In genomic region chr4:6785572-6785925, GRCh38 we compare ENCODE assay signal across 20 cellular contexts. TPM values are rescaled to one million over a fixed set of nuclear protein-coding genes. Genes with fewer than 3 reads are reported as not detected.
A peak's percentile ranks its signal among the peaks of the same experiment; 100 is the strongest.
DNase-seq lines count a peak whose midpoint lies in the region; ATAC-seq and TF ChIP-seq lines count a peak whose summit lies in the region.
"Had no signal": no experiment of that assay in that cellular context is flagged by ENCODE, and none has a peak within 500 bp of the region (broad histone marks: within the 10 kb centered on the region; RNA-seq: fewer than 3 reads in every experiment).

No MANE protein-coding gene starts in this region.

- CTCF ChIA-PET in CD8-positive, alpha-beta T cell (lab: Charles Lee) = interaction anchor here (1.0 to 3.4 kb wide), 2 partner anchors 88 to 285 kb away, joined by 3 to 22 read pairs; no protein-coding TSS in a partner anchor

- H3K27ac Mint-ChIP-seq in CD14-positive monocyte = peak overlapping the region in 5 of 7 donors; percentile 6 to 73 (median 26)
- no peak overlapping the region for H3K27ac Mint-ChIP-seq in CD8-positive, alpha-beta T cell
- peak overlapping the region in 3 of 5 experiments; percentile 29 to 65 (median 40) for H3K27ac Mint-ChIP-seq in brain
- no peak overlapping the region for H3K27ac Mint-ChIP-seq in neural crest cell (ENCODE audit: unreplicated experiment)
- H3K27ac Mint-ChIP-seq: memory B cell had no signal

- no peak for ATAC-seq in CD8-positive, alpha-beta T cell
- no peak for ATAC-seq in HG03378 (IDR thresholded peaks at IDR 0.05; ENCODE audit: unreplicated experiment)
- ATAC-seq: esophagus mucosa, upper lobe of right lung had no signal

- H3K4me1 Mint-ChIP-seq in CD14-positive monocyte (peaks cover 46% of the 10 kb centered on the region), brain (peaks cover 65% of the 10 kb centered on the region), neural crest cell (peaks cover 44% of the 10 kb centered on the region)
- H3K4me1 Mint-ChIP-seq in CD8-positive, alpha-beta T cell (ENCODE audit: low read depth) = peaks cover 63% of the 10 kb centered on the region

- H3K27me3 Mint-ChIP-seq in CD14-positive monocyte (ENCODE audit: low read depth in 3 of 3) = peaks cover 0 to 2% (median 0%) of the 10 kb centered on the region in 3 donors
- no peaks in the 10 kb centered on the region for H3K27me3 Mint-ChIP-seq in CD8-positive, alpha-beta T cell (ENCODE audit: low read depth)
- no peaks in the 10 kb centered on the region for H3K27me3 Mint-ChIP-seq in brain
- peaks cover 3% of the 10 kb centered on the region for H3K27me3 Mint-ChIP-seq in neural crest cell (ENCODE audit: low read depth)
- H3K27me3 Mint-ChIP-seq: memory B cell had no signal

- POLR2A ChIA-PET in CD8-positive, alpha-beta T cell (lab: Charles Lee) = no interaction called here

- DNase-seq in CD14-positive monocyte (ENCODE audit: low spot score) (no peak), neural crest cell (ENCODE audit: low read depth, low spot score) (no peak), NCI-H82 (lab: John Stamatoyannopoulos, UW) (no peak), NCI-H510A treated with DMSO at 0.1 percent for 48 hours (lab: John Stamatoyannopoulos, UW) (no peak), activated gamma-delta T cell (lab: John Stamatoyannopoulos, UW) (no peak)
- no peak for DNase-seq in CD8-positive, alpha-beta T cell
- DNase-seq: activated naive CD4-positive, alpha-beta T cell treated with anti-CD3 and anti-CD28 coated beads, Interleukin-2, amount 50 U/mL, for 16 hours; EL; NCI-H1436 treated with DMSO at 0.1 percent for 48 hours; NCI-H2227 treated with DMSO at 0.1 percent for 48 hours; NK-92 treated with Interleukin-12 subunit alpha and Interleukin-12 subunit beta, amount 100 ng/mL, for 24 hours; RPMI8226; SW 1271; upper lobe of right lung; WERI-Rb-1 had no signal

- H3K36me3 Mint-ChIP-seq in CD14-positive monocyte = peaks cover 22 to 43% of the 10 kb centered on the region in 2 donors
- H3K36me3 Mint-ChIP-seq in CD8-positive, alpha-beta T cell = peaks cover 34% of the 10 kb centered on the region
- H3K36me3 Mint-ChIP-seq in brain = peaks cover 49% of the 10 kb centered on the region
- peaks cover 4% of the 10 kb centered on the region for H3K36me3 Mint-ChIP-seq in neural crest cell (ENCODE audit: low read depth)

- intact Hi-C loops in CD14-positive monocyte (cut with micrococcal nuclease) = loop anchor here in 1 of 2 donors (10.0 kb wide), 1 partner anchor 279 kb away; the partner anchor contains the start of gene GRPEL1
- intact Hi-C loops in CD8-positive, alpha-beta T cell (cut with DNase I, micrococcal nuclease) = loop anchor here in 1 of 2 experiments (2.0 to 10.0 kb wide), 3 partner anchors 72 to 1149 kb away; partner anchors contain the start of gene AFAP1

- no peaks in the 10 kb centered on the region for H3K9me3 ChIP-seq in CD8-positive, alpha-beta T cell (ENCODE audit: low read length)
- H3K9me3 ChIP-seq: ovary, upper lobe of right lung had no signal

- no peak for TF ChIP-seq CTCF in CD14-positive monocyte (IDR thresholded peaks at IDR 0.05)
- no peak for TF ChIP-seq CTCF in CD8-positive, alpha-beta T cell (IDR thresholded peaks at IDR 0.05)
- no peak for TF ChIP-seq CTCF in brain (conservative IDR thresholded peaks at IDR 0.05)
- no peak for TF ChIP-seq CTCF in neural crest cell (conservative IDR thresholded peaks at IDR 0.05)

- no peaks in the 10 kb centered on the region for H3K27me3 ChIP-seq in CD8-positive, alpha-beta T cell (ENCODE audit: insufficient read depth, low read length)
- H3K27me3 ChIP-seq: ovary, upper lobe of right lung had no signal

- H3K36me3 ChIP-seq in CD8-positive, alpha-beta T cell (ENCODE audit: insufficient read depth, low read length) = no peaks in the 10 kb centered on the region
- H3K36me3 ChIP-seq: ovary had no signal

- no peak overlapping the region for H3K4me3 Mint-ChIP-seq in CD14-positive monocyte
- H3K4me3 Mint-ChIP-seq in CD8-positive, alpha-beta T cell = peak overlapping the region; percentile 39
- peak overlapping the region; percentile 71 to 97 (median 92) for H3K4me3 Mint-ChIP-seq in brain
- H3K4me3 Mint-ChIP-seq in neural crest cell = peak overlapping the region; percentile 69

- H3K9me3 Mint-ChIP-seq in CD14-positive monocyte = no peaks in the 10 kb centered on the region
- H3K9me3 Mint-ChIP-seq in CD8-positive, alpha-beta T cell = no peaks in the 10 kb centered on the region
- peaks cover 0 to 5% (median 2%) of the 10 kb centered on the region in 5 experiments for H3K9me3 Mint-ChIP-seq in brain
- no peaks in the 10 kb centered on the region for H3K9me3 Mint-ChIP-seq in neural crest cell
- H3K9me3 Mint-ChIP-seq: memory B cell had no signal

- H3K4me3 ChIP-seq in CD8-positive, alpha-beta T cell (ENCODE audit: low read depth, low read length) = no peak overlapping the region
- H3K4me3 ChIP-seq: ovary, upper lobe of right lung had no signal

- H3K4me1 ChIP-seq in CD8-positive, alpha-beta T cell (ENCODE audit: insufficient read depth, low read length) = peaks cover 44% of the 10 kb centered on the region

- H3K27ac ChIP-seq in CD8-positive, alpha-beta T cell (ENCODE audit: low read depth, low read length) = no peak overlapping the region
- H3K27ac ChIP-seq: ovary, upper lobe of right lung, WERI-Rb-1 had no signal

RNA-seq across cellular contexts. Expression of gene KIAA0232, which starts 3.0 kb away (rescaled TPM):
- 10 to 100 TPM; 20.6 to 27.3 TPM for polyA plus RNA-seq in CD14-positive monocyte
- 10 to 100 TPM; 18.4 to 19.7 TPM for total RNA-seq in CD8-positive, alpha-beta T cell
- polyA plus RNA-seq in brain (ENCODE audit: insufficient read depth, low read depth, low replicate concordance) = 11.3 TPM
- 40.1 and 41.7 TPM in 2 replicates for total RNA-seq in neural crest cell

Comparison
In these comparisons a context has a peak if more than half of its experiments do, and no peak if none do; other contexts are left out.
1. H3K27ac Mint-ChIP-seq: peak in CD14-positive monocyte (5 of 7) and brain (3 of 5); none in CD8-positive, alpha-beta T cell (single experiment) and neural crest cell (single experiment).
2. H3K4me3 Mint-ChIP-seq: peak in CD8-positive, alpha-beta T cell (single experiment), brain (5 of 5) and neural crest cell (single experiment); none in CD14-positive monocyte (0 of 2).